8 cellular contexts compared by ENCODE assay signal in genomic region chr18:55489742-55490055, GRCh38.
DNase-seq lines count a peak whose midpoint lies in the region; ATAC-seq, FAIRE-seq and TF ChIP-seq lines count a peak whose summit lies in the region.

No MANE protein-coding gene starts in this region.

- intact Hi-C loops in Caco-2 (cut with micrococcal nuclease; ENCODE audit: unreplicated experiment) (loop anchor here (10.0 kb wide), 2 partner anchors 85 to 475 kb away; no protein-coding TSS in a partner anchor), mucosa of descending colon (cut with DNase I, micrococcal nuclease) (no loop called here)

- peak; percentile 13 for DNase-seq in NCI-H510A (lab: John Stamatoyannopoulos, UW)
- peak; percentile 60 for DNase-seq in myocyte (ENCODE audit: low read depth)
- DNase-seq in Caco-2: no peak
- DNase-seq in amygdala (lab: John Stamatoyannopoulos, UW): no peak
- DNase-seq in RCC 7860 (ENCODE audit: low spot score): no peak
- no peak for DNase-seq in mucosa of descending colon

- TF ChIP-seq CTCF in Caco-2 (IDR thresholded peaks at IDR 0.05; ENCODE audit: insufficient read depth in 1 of 2, low read depth in 1 of 2, low read length in 1 of 2, severe bottlenecking in 1 of 2, unreplicated experiment in 1 of 2) (no peak), mucosa of descending colon (IDR thresholded peaks at IDR 0.05) (no peak)

- peaks cover 6% of the 10 kb centered on the region for H3K36me3 Mint-ChIP-seq in Caco-2 (ENCODE audit: insufficient read depth, unreplicated experiment)

- H3K4me1 Mint-ChIP-seq in Caco-2 (ENCODE audit: low read depth, unreplicated experiment): peaks cover 9% of the 10 kb centered on the region

- POLR2A ChIA-PET in Caco-2 (lab: Charles Lee): no interaction called here

- no peak overlapping the region for H3K27ac Mint-ChIP-seq in Caco-2 (ENCODE audit: unreplicated experiment)

- H3K4me3 Mint-ChIP-seq in Caco-2 (ENCODE audit: unreplicated experiment): no peak overlapping the region

- no peak for FAIRE-seq in RCC 7860 (lab: Jason Lieb, UNC)

- H3K27me3 ChIP-seq in Caco-2 (replicated peaks; ENCODE audit: control insufficient read depth, insufficient read depth, low read length): no peaks in the 10 kb centered on the region

- no peaks in the 10 kb centered on the region for H3K9me3 Mint-ChIP-seq in Caco-2 (ENCODE audit: unreplicated experiment)

- no peak overlapping the region for H3K4me3 ChIP-seq in Caco-2 (ENCODE audit: low read depth, low read length)
- H3K4me3 ChIP-seq in mucosa of descending colon: no peak overlapping the region

- 0 out of 2 replicates have a peak, but pooled peaks cover 4% of the 10 kb centered on the region for H3K4me1 ChIP-seq in Caco-2
- H3K4me1 ChIP-seq in mucosa of descending colon (ENCODE audit: low read depth): no peaks in the 10 kb centered on the region

- no TSS peak for BruUV-seq in Caco-2 (replicated peaks; lab: Mats Ljungman, UMichigan)

- H3K9me3 ChIP-seq in Caco-2 (no peaks in the 10 kb centered on the region), mucosa of descending colon (no peaks in the 10 kb centered on the region)

- CTCF ChIA-PET in Caco-2 (lab: Charles Lee): no interaction called here

- ATAC-seq in GM19043 (IDR thresholded peaks at IDR 0.05; ENCODE audit: low read depth, unreplicated experiment): peak; percentile 80
- ATAC-seq in HG03025 (IDR thresholded peaks at IDR 0.05; ENCODE audit: low FRiP score, unreplicated experiment): peak; percentile 58
- no peak for ATAC-seq in mucosa of descending colon

- H3K27me3 Mint-ChIP-seq in Caco-2 (ENCODE audit: insufficient read depth, unreplicated experiment): no peaks in the 10 kb centered on the region

- H3K36me3 ChIP-seq in Caco-2 (ENCODE audit: control insufficient read depth, insufficient read depth, low read length) (no peaks in the 10 kb centered on the region), mucosa of descending colon (ENCODE audit: low read depth) (no peaks in the 10 kb centered on the region)

Comparison
In these comparisons a context has a peak if more than half of its experiments do, and no peak if none do; other contexts are left out.
1. DNase-seq: peak in NCI-H510A (single experiment) and myocyte (single experiment); none in Caco-2 (0 of 2), amygdala (0 of 56), RCC 7860 (single experiment) and mucosa of descending colon (0 of 3).